ENCODE assay signal across 8 cellular contexts in the genomic region with DNA sequence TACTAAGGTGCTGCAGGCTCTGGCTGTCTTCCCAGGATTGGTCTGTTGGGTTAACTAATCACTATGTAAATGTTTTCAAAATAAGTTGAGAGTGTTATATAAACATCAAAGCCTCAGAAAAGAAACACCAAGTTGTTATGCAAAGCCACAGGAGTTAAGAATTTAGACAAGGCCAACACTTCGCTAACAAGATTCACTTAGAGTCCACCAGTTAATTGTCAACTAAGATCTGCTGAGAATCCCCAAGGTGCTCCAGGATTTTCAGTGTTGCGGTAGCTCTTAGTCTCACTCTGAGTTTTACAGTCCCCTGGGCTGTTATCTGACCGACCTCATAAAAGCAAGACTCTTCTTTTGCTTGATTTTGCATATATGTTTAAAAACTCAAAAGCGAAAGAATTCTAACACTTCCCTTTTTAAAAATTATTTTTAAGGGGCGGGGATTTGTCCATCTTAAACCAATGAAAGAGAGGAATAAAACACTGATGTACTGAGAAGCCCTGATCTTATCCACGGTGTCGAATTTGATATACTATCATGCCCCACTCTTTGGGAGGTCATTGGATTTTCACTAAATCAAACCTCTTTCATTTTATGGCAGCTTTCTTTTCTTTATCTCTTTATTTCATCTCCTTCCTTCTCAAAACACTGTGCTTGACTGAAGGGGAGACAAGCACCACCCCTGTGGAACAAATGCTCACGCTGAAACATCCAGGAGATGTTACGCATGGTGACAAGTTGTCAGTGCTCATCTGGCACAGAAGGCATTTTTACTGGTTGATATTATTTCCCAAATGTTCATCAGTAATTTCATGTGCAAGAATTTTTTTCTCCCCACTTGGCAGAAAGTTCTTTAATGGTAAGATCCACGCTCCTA. TPM values are rescaled to one million over a fixed set of nuclear protein-coding genes. Genes with fewer than 3 reads are reported as not detected.
DNase-seq lines count a peak whose midpoint lies in the region; ATAC-seq and TF ChIP-seq lines count a peak whose summit lies in the region.

No MANE protein-coding gene starts in this region.

- H3K9ac ChIP-seq in skeletal muscle tissue (ENCODE audit: low read depth in 1 of 3, low read length in 3 of 3) = peak overlapping the region in 2 of 3 donors; percentile 1 to 37
- no peak overlapping the region for H3K9ac ChIP-seq in SK-N-SH

- H3K27me3 ChIP-seq in skeletal muscle tissue (ENCODE audit: control insufficient read depth in 3 of 3, insufficient read depth in 3 of 3, low read length in 3 of 3) (no peaks in the 10 kb centered on the region), SK-N-SH (ENCODE audit: insufficient read depth) (no peaks in the 10 kb centered on the region)

- peaks cover 47% of the 10 kb centered on the region for H3K36me3 Mint-ChIP-seq in stimulated activated naive CD8-positive, alpha-beta T cell treated with anti-CD3 and anti-CD28 coated beads, Interleukin-15, Interleukin-2, amounts not matched to agents 100 ng/mL and 50 ng/mL, for 24 hours (ENCODE audit: low read depth)

- no peaks in the 10 kb centered on the region for H3K9me2 ChIP-seq in SK-N-SH

- peaks cover 98% of the 10 kb centered on the region for H3K4me1 Mint-ChIP-seq in stimulated activated naive CD8-positive, alpha-beta T cell treated with anti-CD3 and anti-CD28 coated beads, Interleukin-15, Interleukin-2, amounts not matched to agents 100 ng/mL and 50 ng/mL, for 24 hours (ENCODE audit: low read depth)

- no peak for DNase-seq in stimulated activated naive CD8-positive, alpha-beta T cell treated with anti-CD3 and anti-CD28 coated beads, Interleukin-15, Interleukin-2, amounts not matched to agents 100 U/mL and 50 U/mL, for 24 hours
- DNase-seq in 8988T (no peak), SK-N-SH (no peak), DMS153 (lab: John Stamatoyannopoulos, UW) (no peak)

- H3K79me2 ChIP-seq in SK-N-SH (ENCODE audit: insufficient read depth) = peaks cover 100% of the 10 kb centered on the region

- H3K9me3 ChIP-seq in skeletal muscle tissue (ENCODE audit: control insufficient read depth in 3 of 3, low read length in 3 of 3) = no peaks in the 10 kb centered on the region
- no peaks in the 10 kb centered on the region for H3K9me3 ChIP-seq in SK-N-SH

- no peak for TF ChIP-seq CTCF in SK-N-SH (IDR thresholded peaks at IDR 0.05)

- CTCF ChIA-PET in SK-N-SH (lab: Yijun Ruan, JAX) = no interaction called here

- no peaks in the 10 kb centered on the region for H3K36me3 ChIP-seq in skeletal muscle tissue (ENCODE audit: control insufficient read depth in 3 of 3, insufficient read depth in 3 of 3, low read length in 3 of 3)
- peaks cover 8 to 11% of the 10 kb centered on the region in 2 experiments for H3K36me3 ChIP-seq in SK-N-SH (replicated peaks in 1 of 2; ENCODE audit: control insufficient read depth in 1 of 2, insufficient read depth in 2 of 2, low read length in 1 of 2)

- H3K27ac ChIP-seq in adipose tissue (ENCODE audit: low read depth, low read length) (peak overlapping the region; percentile 58), skeletal muscle tissue (ENCODE audit: low read depth, low read length) (peak overlapping the region; percentile 10), SK-N-SH (ENCODE audit: low read depth in 2 of 2, low read length in 1 of 2) (no peak overlapping the region)

- POLR2A ChIA-PET in SK-N-SH (lab: Yijun Ruan, JAX) = no interaction called here

- no peak for ATAC-seq in stimulated activated naive CD8-positive, alpha-beta T cell treated with anti-CD3 and anti-CD28 coated beads, Interleukin-15, Interleukin-2, amounts not matched to agents 100 U/mL and 50 U/mL, for 24 hours
- peak; percentile 70 for ATAC-seq in HG03060 (IDR thresholded peaks at IDR 0.05; ENCODE audit: low read depth, unreplicated experiment)

- no peaks in the 10 kb centered on the region for H3F3A ChIP-seq in SK-N-SH (replicated peaks; ENCODE audit: insufficient read depth)

- no peaks in the 10 kb centered on the region for H3K27me3 Mint-ChIP-seq in stimulated activated naive CD8-positive, alpha-beta T cell treated with anti-CD3 and anti-CD28 coated beads, Interleukin-15, Interleukin-2, amounts not matched to agents 100 ng/mL and 50 ng/mL, for 24 hours

- peak overlapping the region; percentile 92 for H3K27ac Mint-ChIP-seq in stimulated activated naive CD8-positive, alpha-beta T cell treated with anti-CD3 and anti-CD28 coated beads, Interleukin-15, Interleukin-2, amounts not matched to agents 100 ng/mL and 50 ng/mL, for 24 hours

- peaks cover 13 to 34% (median 24%) of the 10 kb centered on the region in 3 donors for H3K4me1 ChIP-seq in skeletal muscle tissue (ENCODE audit: control insufficient read depth in 3 of 3, insufficient read depth in 3 of 3, low read length in 3 of 3)
- peaks cover 2 to 27% of the 10 kb centered on the region in 2 experiments; a peak in 3 of 4 replicates for H3K4me1 ChIP-seq in SK-N-SH (ENCODE audit: control insufficient read depth in 1 of 2, insufficient read depth in 2 of 2, low read depth in 1 of 2, low read length in 1 of 2)

- no peaks in the 10 kb centered on the region for H3K9me3 Mint-ChIP-seq in stimulated activated naive CD8-positive, alpha-beta T cell treated with anti-CD3 and anti-CD28 coated beads, Interleukin-15, Interleukin-2, amounts not matched to agents 100 ng/mL and 50 ng/mL, for 24 hours

- H3K4me3 Mint-ChIP-seq in stimulated activated naive CD8-positive, alpha-beta T cell treated with anti-CD3 and anti-CD28 coated beads, Interleukin-15, Interleukin-2, amounts not matched to agents 100 ng/mL and 50 ng/mL, for 24 hours = peak overlapping the region; percentile 71

- no peak for TF ChIP-seq RAD21 in SK-N-SH (IDR thresholded peaks at IDR 0.05; ENCODE audit: low read length)

- 55 to 63% (median 61%) methylated on average over 10 of the region's 10 CpGs for WGBS in adipose tissue, 3 donors
- WGBS in SK-N-SH (ENCODE audit: low lambda C conversion rate) = 95% methylated on average over 10 of the region's 10 CpGs

- no peak for TF ChIP-seq EP300 in SK-N-SH (IDR thresholded peaks at IDR 0.05; ENCODE audit: borderline replicate concordance in 1 of 2, low read depth in 1 of 2, low read length in 1 of 2)

- H3K4me2 ChIP-seq in SK-N-SH = no peak overlapping the region

- peak overlapping the region in 1 of 3 donors; percentile 65 for H3K4me3 ChIP-seq in skeletal muscle tissue (ENCODE audit: low read length in 3 of 3)
- H3K4me3 ChIP-seq in SK-N-SH (ENCODE audit: low read depth in 2 of 2, low read length in 1 of 2) = no peak overlapping the region

- H4K20me1 ChIP-seq in SK-N-SH (ENCODE audit: insufficient read depth) = peaks cover 79% of the 10 kb centered on the region

- no peak overlapping the region for H2AFZ ChIP-seq in SK-N-SH (ENCODE audit: low read depth)

TF ChIP-seq in SK-N-SH, 30 proteins besides CTCF, POLR2A, EP300 and RAD21:
- TF ChIP-seq RCOR1 (IDR thresholded peaks at IDR 0.05; ENCODE audit: low read length) (no peak), GABPA (IDR thresholded peaks at IDR 0.05; ENCODE audit: low read depth) (no peak), SIN3A (IDR thresholded peaks at IDR 0.05; ENCODE audit: borderline replicate concordance, low read depth, low read length) (no peak)
- TF ChIP-seq, protein P1, sequence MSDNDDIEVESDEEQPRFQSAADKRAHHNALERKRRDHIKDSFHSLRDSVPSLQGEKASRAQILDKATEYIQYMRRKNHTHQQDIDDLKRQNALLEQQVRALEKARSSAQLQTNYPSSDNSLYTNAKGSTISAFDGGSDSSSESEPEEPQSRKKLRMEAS (IDR thresholded peaks at IDR 0.05; ENCODE audit: low read depth) = no peak

RNA-seq across cellular contexts. Expression of gene NIN, which starts 7.0 kb away (rescaled TPM):
- 1 to 10 TPM; 2.6 to 8.2 (median 6.4) TPM for polyA plus RNA-seq in adipose tissue
- total RNA-seq in skeletal muscle tissue = 24.0 TPM
- polyA plus RNA-seq in SK-N-SH (2012; rRNA removed) = 10.0 and 11.8 TPM in 2 replicates
- polyA plus RNA-seq in SK-N-SH (2012; cell fraction: cytosol; rRNA removed) = 13.9 and 15.0 TPM in 2 replicates
- 7.3 and 12.6 TPM in 2 replicates for polyA plus RNA-seq in SK-N-SH (2012; cell fraction: nucleus; rRNA removed)

RNA-seq across cellular contexts. Expression of gene ABHD12B, which starts 47.9 kb away (rescaled TPM):
- polyA plus RNA-seq in adipose tissue = under 1 TPM in 1 of 3 donors, not detected in 2; 0.16 TPM
- not detected for total RNA-seq in skeletal muscle tissue
- not detected in 2 replicates for polyA plus RNA-seq in SK-N-SH (2012; rRNA removed)
- not detected in 2 replicates for polyA plus RNA-seq in SK-N-SH (2012; cell fraction: cytosol; rRNA removed)
- polyA plus RNA-seq in SK-N-SH (2012; cell fraction: nucleus; rRNA removed) = not detected in 2 replicates

Comparison
In these comparisons a context has a peak if more than half of its experiments do, and no peak if none do; other contexts are left out.
1. H3K27ac ChIP-seq: peak in adipose tissue (single experiment) and skeletal muscle tissue (single experiment); none in SK-N-SH (0 of 2).